Comparison of ENCODE assay signal across 8 cellular contexts in the genomic region with DNA sequence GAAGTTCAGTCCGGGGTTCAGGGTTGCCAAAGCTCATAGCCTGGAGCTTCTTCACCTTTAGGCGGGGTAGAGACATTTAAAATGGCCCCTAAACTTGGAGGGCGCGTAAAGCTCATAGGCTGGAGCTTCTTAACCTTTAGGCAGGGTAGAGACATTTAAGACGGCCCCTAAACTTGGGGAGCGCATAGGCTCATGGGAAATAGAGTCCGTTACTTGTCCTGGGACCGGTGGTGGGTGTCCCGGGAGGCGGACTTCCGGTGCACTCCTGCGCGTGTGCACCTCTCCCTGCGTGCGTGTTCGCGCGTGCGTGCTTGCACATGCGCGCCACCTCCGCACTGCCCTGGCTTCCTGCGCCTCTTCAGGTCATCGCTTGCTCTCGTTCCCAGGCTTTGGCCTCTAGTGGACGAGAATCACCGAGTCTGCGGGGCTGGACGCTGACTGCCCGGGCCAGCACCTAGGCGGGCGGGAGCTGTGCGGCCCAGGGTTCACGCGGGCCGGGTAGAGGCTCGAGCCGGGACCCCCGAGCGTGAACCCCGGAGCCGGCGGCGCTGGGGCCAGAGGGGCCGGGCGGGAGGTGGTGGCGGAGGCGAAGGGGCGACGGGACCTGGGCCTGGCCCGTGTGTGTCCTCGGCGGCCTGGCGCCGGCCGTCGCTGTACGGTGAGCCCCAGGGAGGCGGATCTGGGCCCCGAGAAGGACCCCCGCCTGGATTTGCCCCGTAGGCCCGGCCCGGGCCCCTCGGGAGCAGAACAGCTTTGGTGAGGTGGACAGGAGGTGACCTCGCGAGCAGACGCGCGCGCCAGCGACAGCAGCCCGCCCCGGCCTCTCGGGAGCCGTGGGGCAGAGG.
DNase-seq lines count a peak whose midpoint lies in the region; ATAC-seq, FAIRE-seq and TF ChIP-seq lines count a peak whose summit lies in the region.
"Not testable (repeated sequence)": the region's sequence is repeated elsewhere in the genome, so short reads cannot be mapped to it uniquely, and the experiment has no call there.

No MANE protein-coding gene starts in this region.

- TF ChIP-seq CTCF in D721Med (IDR thresholded peaks at IDR 0.05; ENCODE audit: insufficient read depth, missing control alignments): peak; percentile 2

- H3K27me3 ChIP-seq in HUES48 (ENCODE audit: control insufficient read depth, insufficient read depth, low read length); NT2/D1 (ENCODE audit: insufficient read depth, insufficient read length): not testable (repeated sequence)

- FAIRE-seq in D721Med (lab: Jason Lieb, UNC): not testable (repeated sequence)

- not testable (repeated sequence) for H3K9me3 ChIP-seq in HUES48 (ENCODE audit: control insufficient read depth, insufficient read depth, low read length); NT2/D1 (ENCODE audit: insufficient read depth, low read length)

- ATAC-seq in GM21423 (IDR thresholded peaks at IDR 0.05; ENCODE audit: unreplicated experiment): peak; percentile 99

- H3K9ac ChIP-seq in HUES48 (ENCODE audit: low read depth, low read length) (peak overlapping the region; percentile 45; the same call in 1 of the 2 replicates), NT2/D1 (ENCODE audit: insufficient read length, low read depth) (peak overlapping the region; percentile 67)

- not testable (repeated sequence) for H3K4me1 ChIP-seq in HUES48 (ENCODE audit: control insufficient read depth, insufficient read depth, low read length); NT2/D1 (ENCODE audit: insufficient read depth, insufficient read length)

- H3K4me3 ChIP-seq in HUES48 (ENCODE audit: low read depth, low read length) (peak overlapping the region; percentile 74), NT2/D1 (ENCODE audit: insufficient read length, low read depth) (peak overlapping the region; percentile 61)

- H3K27ac ChIP-seq in HUES48 (ENCODE audit: low read depth, low read length): peak overlapping the region; percentile 73

- not testable (repeated sequence) for H3K36me3 ChIP-seq in HUES48 (ENCODE audit: control insufficient read depth, insufficient read depth, low read length); NT2/D1 (ENCODE audit: insufficient read depth, insufficient read length, low read length)

- peak; percentile 34 for DNase-seq in D721Med (ENCODE audit: insufficient read length, low spot score)
- peak; percentile 95 for DNase-seq in NT2/D1 (ENCODE audit: low read depth, low spot score)
- DNase-seq in activated CD8-positive, alpha-beta memory T cell treated with anti-CD3 and anti-CD28 coated beads, Interleukin-2, amount 50 U/mL, for 4 hours: peak; percentile 88
- DNase-seq in epidermal melanocyte (ENCODE audit: insufficient read length, low spot score): peak; percentile 81
- DNase-seq in middle frontal gyrus (ENCODE audit: extremely low spot score, low spot score): peak; percentile 96
- peak; percentile 80 to 81 for DNase-seq in stimulated activated CD8-positive, alpha-beta memory T cell treated with anti-CD3 and anti-CD28 coated beads, Interleukin-2, amount 100 ng/mL, for 1 hour (ENCODE audit: low read depth in 2 of 2)

Comparison
In these comparisons a context has a peak if more than half of its experiments do, and no peak if none do; other contexts are left out.
1. Peak in every context shown above with its lines: DNase-seq, ATAC-seq, H3K4me3 ChIP-seq and H3K27ac ChIP-seq.
2. DNase-seq: peak in every context shown above with its lines; median percentile 96 in middle frontal gyrus; 95 in NT2/D1; 88 in activated CD8-positive, alpha-beta memory T cell treated with anti-CD3 and anti-CD28 coated beads, Interleukin-2, amount 50 U/mL, for 4 hours; 81 in epidermal melanocyte; 80 in stimulated activated CD8-positive, alpha-beta memory T cell treated with anti-CD3 and anti-CD28 coated beads, Interleukin-2, amount 100 ng/mL, for 1 hour; 34 in D721Med.